Comparison of ENCODE assay signal across 13 cellular contexts in the genomic region with DNA sequence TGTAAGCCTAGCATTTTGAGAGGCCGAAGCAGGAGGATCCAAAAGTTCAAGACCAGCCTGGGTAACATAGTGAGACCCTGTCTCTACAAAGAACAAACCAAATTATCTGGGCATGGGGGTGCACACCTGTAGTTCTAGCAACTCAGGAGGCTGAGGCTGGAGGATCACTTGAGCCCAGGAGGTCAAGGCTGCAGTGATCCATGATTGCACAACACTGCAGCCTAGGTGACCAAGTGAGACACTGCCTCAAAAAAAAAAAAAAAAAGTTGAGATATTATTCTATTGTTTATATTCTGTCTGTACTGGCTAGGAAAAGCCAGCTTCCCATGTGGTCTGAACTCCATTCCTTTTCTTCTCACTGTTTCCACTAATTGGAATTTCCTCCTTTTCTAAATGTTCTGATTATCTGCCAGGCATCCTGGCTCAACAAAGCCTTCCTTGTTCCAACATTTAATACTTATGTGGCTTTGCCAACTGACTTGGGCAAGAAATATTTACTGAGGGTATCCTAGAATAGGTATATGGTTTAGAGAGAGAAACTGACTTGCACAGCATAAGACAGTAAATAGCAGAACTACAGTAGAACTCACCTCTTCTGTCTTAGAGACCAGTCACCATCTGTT.
DNase-seq lines count a peak whose midpoint lies in the region; ATAC-seq, FAIRE-seq and TF ChIP-seq lines count a peak whose summit lies in the region.
"Had no signal": no experiment of that assay in that cellular context is flagged by ENCODE, and none has a peak within 500 bp of the region (broad histone marks: within the 10 kb centered on the region; RNA-seq: fewer than 3 reads in every experiment).

No MANE protein-coding gene starts in this region.

- no peaks in the 10 kb centered on the region for H3K27me3 Mint-ChIP-seq in MCF 10A (ENCODE audit: insufficient read depth, unreplicated experiment)
- H3K27me3 Mint-ChIP-seq: B cell; CD4-positive, CD25-positive, alpha-beta regulatory T cell had no signal

- BruUV-seq in MCF 10A (replicated peaks; lab: Mats Ljungman, UMichigan): no TSS peak

- H3K27me3 ChIP-seq in MG63: no peaks in the 10 kb centered on the region

- CTCF ChIA-PET in MCF 10A (lab: Yijun Ruan, JAX): interaction anchor here (0.6 kb wide), 1 partner anchor 775 kb away, joined by 3 read pairs; no protein-coding TSS in a partner anchor

- H3K36me3 ChIP-seq in MG63: no peaks in the 10 kb centered on the region

- no peak for TF ChIP-seq CTCF in MCF 10A (IDR thresholded peaks at IDR 0.05; ENCODE audit: unreplicated experiment)
- no peak for TF ChIP-seq CTCF in D721Med (IDR thresholded peaks at IDR 0.05; ENCODE audit: insufficient read depth, missing control alignments)

- intact Hi-C loops in MCF 10A (cut with micrococcal nuclease): no loop called here

- H3K27ac Mint-ChIP-seq in MCF 10A (ENCODE audit: low read depth, unreplicated experiment): no peak overlapping the region
- H3K27ac Mint-ChIP-seq: B cell; CD4-positive, CD25-positive, alpha-beta regulatory T cell had no signal

- FAIRE-seq in D721Med (lab: Jason Lieb, UNC): no peak

- POLR2A ChIA-PET in MCF 10A (lab: Yijun Ruan, JAX): no interaction called here

- H3K9me3 Mint-ChIP-seq in MCF 10A (ENCODE audit: unreplicated experiment): no peaks in the 10 kb centered on the region

- H3K36me3 Mint-ChIP-seq in MCF 10A (ENCODE audit: insufficient read depth, unreplicated experiment): no peaks in the 10 kb centered on the region
- H3K36me3 Mint-ChIP-seq: CD4-positive, CD25-positive, alpha-beta regulatory T cell had no signal

- H3K4me3 ChIP-seq in MG63: no peak overlapping the region

- H3K9me3 ChIP-seq in MG63: no peaks in the 10 kb centered on the region

- H3K4me1 Mint-ChIP-seq in MCF 10A (ENCODE audit: insufficient read depth, unreplicated experiment): no peaks in the 10 kb centered on the region
- H3K4me1 Mint-ChIP-seq: B cell; CD4-positive, CD25-positive, alpha-beta regulatory T cell had no signal

- DNase-seq in MG63: peak; percentile 20
- DNase-seq in MCF 10A (ENCODE audit: unreplicated experiment): peak; percentile 4
- DNase-seq in kidney tubule cell (ENCODE audit: low spot score): peak; percentile 15
- DNase-seq in stimulated activated naive CD8-positive, alpha-beta T cell treated with anti-CD3 and anti-CD28 coated beads, Interleukin-15, Interleukin-2, amounts not matched to agents 100 U/mL and 50 U/mL, for 24 hours: no peak
- DNase-seq in D721Med (ENCODE audit: insufficient read length, low spot score): no peak
- DNase-seq in HCEC 1CT: no peak
- DNase-seq: CD4-positive, CD25-positive, alpha-beta regulatory T cell; DMS53; Karpas-422; NCI-H187 had no signal

- ATAC-seq in HG03354 (IDR thresholded peaks at IDR 0.05; ENCODE audit: poor library complexity, severe bottlenecking, unreplicated experiment): no peak
- ATAC-seq in stimulated activated naive CD8-positive, alpha-beta T cell treated with anti-CD3 and anti-CD28 coated beads, Interleukin-15, Interleukin-2, amounts not matched to agents 100 U/mL and 50 U/mL, for 24 hours: no peak
- ATAC-seq: HCT116 had no signal

- no peak overlapping the region for H3K4me3 Mint-ChIP-seq in MCF 10A (ENCODE audit: unreplicated experiment)
- H3K4me3 Mint-ChIP-seq: B cell; CD4-positive, CD25-positive, alpha-beta regulatory T cell had no signal

Comparison
In these comparisons a context has a peak if more than half of its experiments do, and no peak if none do; other contexts are left out.
1. DNase-seq: peak in MG63 (single experiment), MCF 10A (single experiment) and kidney tubule cell (single experiment); none in stimulated activated naive CD8-positive, alpha-beta T cell treated with anti-CD3 and anti-CD28 coated beads, Interleukin-15, Interleukin-2, amounts not matched to agents 100 U/mL and 50 U/mL, for 24 hours (single experiment), D721Med (single experiment) and HCEC 1CT (single experiment).